In genomic region chr20:63387393-63387792, GRCh38 we compare ENCODE assay signal across 18 cellular contexts. TPM values are rescaled to one million over a fixed set of nuclear protein-coding genes. Genes with fewer than 3 reads are reported as not detected.
DNase-seq lines count a peak whose midpoint lies in the region; ATAC-seq, FAIRE-seq and TF ChIP-seq lines count a peak whose summit lies in the region.
"Had no signal": no experiment of that assay in that cellular context is flagged by ENCODE, and none has a peak within 500 bp of the region (broad histone marks: within the 10 kb centered on the region; RNA-seq: fewer than 3 reads in every experiment).

No MANE protein-coding gene starts in this region.

- intact Hi-C loops in HepG2 (cut with micrococcal nuclease; ENCODE audit: unreplicated experiment): loop anchor here (5.0 kb wide), 1 partner anchor 90 kb away; no protein-coding TSS in a partner anchor
- intact Hi-C loops in right lobe of liver (cut with DNase I): no loop called here

- H3K9ac ChIP-seq in HepG2 (ENCODE audit: insufficient read depth, low read depth, low read length) (no peak overlapping the region), H1 (replicated peaks in 1 of 4; ENCODE audit: extremely low read depth in 1 of 4, low read depth in 3 of 4, low read length in 3 of 4) (no peak overlapping the region; a peak in 1 of 7 replicates), mesenchymal stem cell (ENCODE audit: low read length) (no peak overlapping the region), SK-N-SH (no peak overlapping the region)

- H3K4ac ChIP-seq in H1 (replicated peaks; ENCODE audit: insufficient read length, low read depth, low read length) (peak overlapping the region; percentile 85), mesenchymal stem cell (ENCODE audit: low read depth in 1 of 2, low read length in 2 of 2) (no peak overlapping the region)

- peak overlapping the region; percentile 77 for H3K14ac ChIP-seq in H1 (ENCODE audit: insufficient read length)
- no peak overlapping the region for H3K14ac ChIP-seq in mesenchymal stem cell (ENCODE audit: low read length in 2 of 2)

- H3K23me2 ChIP-seq in H1 (ENCODE audit: low read depth, low read length): 0 out of 2 replicates have a peak, but pooled peaks cover 2% of the 10 kb centered on the region

- no peaks in the 10 kb centered on the region for H3K4me1 Mint-ChIP-seq in activated CD4-positive, alpha-beta T cell treated with anti-CD3 and anti-CD28 coated beads, Interleukin-2, amount 10 ng/mL, durations not matched to agents 7 days and 5 days

- H3K79me2 ChIP-seq in HepG2 (ENCODE audit: insufficient read depth, low read length) (no peaks in the 10 kb centered on the region), H1 (ENCODE audit: control insufficient read depth in 1 of 2, insufficient read depth in 2 of 2, low read length in 2 of 2) (no peaks in the 10 kb centered on the region), SK-N-SH (ENCODE audit: insufficient read depth) (no peaks in the 10 kb centered on the region)

- H3K36me3 ChIP-seq in HepG2 (replicated peaks in 1 of 2; ENCODE audit: control insufficient read depth in 1 of 2, insufficient read depth in 2 of 2, low read length in 2 of 2) (no peaks in the 10 kb centered on the region), right lobe of liver (no peaks in the 10 kb centered on the region), H1 (ENCODE audit: control insufficient read depth in 2 of 4, insufficient read depth in 4 of 4, low read length in 3 of 4) (no peaks in the 10 kb centered on the region; a peak in 1 of 8 replicates), mesenchymal stem cell (ENCODE audit: control insufficient read depth in 1 of 2, insufficient read depth in 2 of 2, low read depth in 1 of 2, low read length in 2 of 2) (no peaks in the 10 kb centered on the region), SK-N-SH (replicated peaks in 1 of 2; ENCODE audit: control insufficient read depth in 1 of 2, insufficient read depth in 2 of 2, low read length in 1 of 2) (no peaks in the 10 kb centered on the region)
- H3K36me3 ChIP-seq: HAP-1 had no signal

- H3K9me3 Mint-ChIP-seq in activated CD4-positive, alpha-beta T cell treated with anti-CD3 and anti-CD28 coated beads, Interleukin-2, amount 10 ng/mL, durations not matched to agents 7 days and 5 days: peaks cover 24% of the 10 kb centered on the region
- H3K9me3 Mint-ChIP-seq: CD4-positive, alpha-beta T cell had no signal

- no peaks in the 10 kb centered on the region for H3F3A ChIP-seq in SK-N-SH (replicated peaks; ENCODE audit: insufficient read depth)

- H3K27me3 Mint-ChIP-seq in activated CD4-positive, alpha-beta T cell treated with anti-CD3 and anti-CD28 coated beads, Interleukin-2, amount 10 ng/mL, durations not matched to agents 7 days and 5 days: no peaks in the 10 kb centered on the region

- no peaks in the 10 kb centered on the region for H3K9me2 ChIP-seq in SK-N-SH

- H2BK12ac ChIP-seq in H1 (ENCODE audit: low read depth, low read length) (peak overlapping the region; percentile 76; the same call in 1 of the 2 replicates), mesenchymal stem cell (ENCODE audit: low read length in 2 of 2) (no peak overlapping the region)

- H3K4me1 ChIP-seq in HepG2 (ENCODE audit: insufficient read depth, low read length): no peaks in the 10 kb centered on the region
- no peaks in the 10 kb centered on the region for H3K4me1 ChIP-seq in right lobe of liver
- H3K4me1 ChIP-seq in H1 (replicated peaks in 1 of 4; ENCODE audit: control insufficient read depth in 3 of 4, insufficient read depth in 4 of 4, low read length in 3 of 4): no peaks in the 10 kb centered on the region; a peak in 1 of 7 replicates
- peaks cover 2% of the 10 kb centered on the region for H3K4me1 ChIP-seq in mesenchymal stem cell (ENCODE audit: control insufficient read depth, insufficient read depth, low read depth, low read length)
- H3K4me1 ChIP-seq in SK-N-SH (ENCODE audit: control insufficient read depth in 1 of 2, insufficient read depth in 2 of 2, low read depth in 1 of 2, low read length in 1 of 2): no peaks in the 10 kb centered on the region
- H3K4me1 ChIP-seq: A549, Caco-2, HAP-1 had no signal

- H4K8ac ChIP-seq in H1 (ENCODE audit: extremely low read depth, insufficient read depth, low read length): no peak overlapping the region; the same call in 1 of the 2 replicates
- H4K8ac ChIP-seq in mesenchymal stem cell (ENCODE audit: low read length): no peak overlapping the region

- TF ChIP-seq CTCF in HepG2 (CRISPR knock-in tag; IDR thresholded peaks at IDR 0.05) (no peak), right lobe of liver (IDR thresholded peaks at IDR 0.05) (no peak), H1 (IDR thresholded peaks at IDR 0.05; ENCODE audit: control extremely low read depth in 1 of 3, insufficient read depth in 1 of 3, low read depth in 1 of 3, low read length in 3 of 3) (no peak), GM13977 (IDR thresholded peaks at IDR 0.05; ENCODE audit: extremely low read depth, insufficient read depth, missing control alignments) (no peak), SK-N-SH (IDR thresholded peaks at IDR 0.05) (no peak)

- TF ChIP-seq RAD21 in HepG2 (CRISPR knock-in tag; IDR thresholded peaks at IDR 0.05) (no peak), H1 (IDR thresholded peaks at IDR 0.05 in 1 of 2, conservative IDR thresholded peaks at IDR 0.05 in 1 of 2; ENCODE audit: low read depth in 2 of 2, low read length in 2 of 2) (no peak), SK-N-SH (IDR thresholded peaks at IDR 0.05; ENCODE audit: low read length) (no peak)

- H3K79me1 ChIP-seq in H1 (ENCODE audit: low read depth, low read length) (no peaks in the 10 kb centered on the region; the same call in 1 of the 2 replicates), mesenchymal stem cell (replicated peaks; ENCODE audit: low read length, poor library complexity, severe bottlenecking) (no peaks in the 10 kb centered on the region)

- no peak overlapping the region for H3K56ac ChIP-seq in H1 (replicated peaks; ENCODE audit: insufficient read length, low read depth, low read length)

- H3K9me3 ChIP-seq in HepG2 (ENCODE audit: low read length) (peaks cover 29% of the 10 kb centered on the region), right lobe of liver (no peaks in the 10 kb centered on the region), H1 (ENCODE audit: insufficient read depth in 2 of 2, low read depth in 1 of 2, low read length in 1 of 2) (peaks cover 28 to 36% of the 10 kb centered on the region in 2 experiments), mesenchymal stem cell (ENCODE audit: control insufficient read depth, low read length) (peaks cover 51% of the 10 kb centered on the region), SK-N-SH (peaks cover 3% of the 10 kb centered on the region; the same call in 1 of the 2 replicates)

- no peak overlapping the region for H3K27ac Mint-ChIP-seq in activated CD4-positive, alpha-beta T cell treated with anti-CD3 and anti-CD28 coated beads, Interleukin-2, amount 10 ng/mL, durations not matched to agents 7 days and 5 days
- H3K27ac Mint-ChIP-seq: CD4-positive, alpha-beta T cell had no signal

- H3K23ac ChIP-seq in H1 (ENCODE audit: insufficient read length) (peak overlapping the region; percentile 92), mesenchymal stem cell (ENCODE audit: low read length in 2 of 2) (no peak overlapping the region)

- no peak overlapping the region for H3K4me3 Mint-ChIP-seq in activated CD4-positive, alpha-beta T cell treated with anti-CD3 and anti-CD28 coated beads, Interleukin-2, amount 10 ng/mL, durations not matched to agents 7 days and 5 days
- H3K4me3 Mint-ChIP-seq: CD4-positive, alpha-beta T cell had no signal

- H3K4me3 ChIP-seq in HepG2 (replicated peaks in 1 of 3; ENCODE audit: insufficient read depth in 1 of 3, low read depth in 2 of 3, low read length in 3 of 3) (no peak overlapping the region), right lobe of liver (no peak overlapping the region), H1 (ENCODE audit: extremely low read depth in 1 of 4, insufficient read depth in 2 of 4, low read depth in 3 of 4, low read length in 4 of 4) (no peak overlapping the region), mesenchymal stem cell (ENCODE audit: insufficient read depth in 1 of 2, low read depth in 1 of 2, low read length in 2 of 2) (no peak overlapping the region), SK-N-SH (ENCODE audit: low read depth in 2 of 2, low read length in 1 of 2) (no peak overlapping the region)
- H3K4me3 ChIP-seq: A549, HAP-1 had no signal

- no peak overlapping the region for H3K18ac ChIP-seq in H1 (ENCODE audit: extremely low read depth, low read length)
- H3K18ac ChIP-seq in mesenchymal stem cell (ENCODE audit: low read depth in 1 of 2, low read length in 2 of 2): no peak overlapping the region

- H3K36me3 Mint-ChIP-seq in activated CD4-positive, alpha-beta T cell treated with anti-CD3 and anti-CD28 coated beads, Interleukin-2, amount 10 ng/mL, durations not matched to agents 7 days and 5 days (ENCODE audit: low read depth): peaks cover 3% of the 10 kb centered on the region

- no peak for TF ChIP-seq POLR2A in HepG2 (IDR thresholded peaks at IDR 0.05; ENCODE audit: insufficient read depth in 1 of 2, low read depth in 2 of 2, low read length in 2 of 2)
- no peak for TF ChIP-seq POLR2A in right lobe of liver (IDR thresholded peaks at IDR 0.05)
- TF ChIP-seq POLR2A in H1 (IDR thresholded peaks at IDR 0.05; ENCODE audit: control extremely low read depth in 1 of 2, low read depth in 2 of 2, low read length in 2 of 2): no peak

- H2BK15ac ChIP-seq in H1 (ENCODE audit: low read length) (0 out of 2 replicates have a peak overlapping the region, but pooled peaks have one; percentile 1), mesenchymal stem cell (ENCODE audit: low read depth, poor library complexity, severe bottlenecking) (no peak overlapping the region)

- no peak overlapping the region for H3K27ac ChIP-seq in HepG2 (ENCODE audit: extremely low read length, insufficient read depth, low read length)
- no peak overlapping the region for H3K27ac ChIP-seq in right lobe of liver
- H3K27ac ChIP-seq in H1 (ENCODE audit: low read depth, low read length): no peak overlapping the region
- no peak overlapping the region for H3K27ac ChIP-seq in mesenchymal stem cell (ENCODE audit: low read length, poor library complexity, severe bottlenecking)
- H3K27ac ChIP-seq in SK-N-SH (ENCODE audit: low read depth in 2 of 2, low read length in 1 of 2): no peak overlapping the region
- H3K27ac ChIP-seq: 22Rv1, A549, C4-2B had no signal

- in situ Hi-C loops in HepG2 (cut with HindIII; ENCODE audit: extremely low pct_ligation_motif_present, low pct_unique_long_range_greater_than_20kb): no loop called here
- in situ Hi-C loops in GM13977 (cut with MboI; ENCODE audit: low pct_unique_long_range_greater_than_20kb, low sequenced_read_pairs, unreplicated experiment): no loop called here

- no peak for TF ChIP-seq EP300 in HepG2 (IDR thresholded peaks at IDR 0.05; ENCODE audit: low read depth in 2 of 2, low read length in 2 of 2)
- no peak for TF ChIP-seq EP300 in HepG2 (CRISPR knock-in tag; IDR thresholded peaks at IDR 0.05; ENCODE audit: borderline replicate concordance)
- no peak for TF ChIP-seq EP300 in H1 (IDR thresholded peaks at IDR 0.05; ENCODE audit: borderline replicate concordance in 1 of 2, low read depth in 2 of 2, low read length in 2 of 2)
- TF ChIP-seq EP300 in SK-N-SH (IDR thresholded peaks at IDR 0.05; ENCODE audit: borderline replicate concordance in 1 of 2, low read depth in 1 of 2, low read length in 1 of 2): no peak

- H2AFZ ChIP-seq in HepG2 (ENCODE audit: low read length) (no peak overlapping the region), H1 (ENCODE audit: low read length) (no peak overlapping the region), mesenchymal stem cell (ENCODE audit: low read depth, low read length) (no peak overlapping the region), SK-N-SH (ENCODE audit: low read depth) (no peak overlapping the region)

- H3K27me3 ChIP-seq in HepG2 (ENCODE audit: control insufficient read depth in 1 of 2, insufficient read depth in 2 of 2, low read length in 2 of 2): peaks cover 11 to 26% of the 10 kb centered on the region in 2 experiments; a peak in 4 of 5 replicates
- H3K27me3 ChIP-seq in right lobe of liver: no peaks in the 10 kb centered on the region
- no peaks in the 10 kb centered on the region for H3K27me3 ChIP-seq in H1 (replicated peaks in 1 of 4; ENCODE audit: control insufficient read depth in 3 of 4, extremely low read depth in 1 of 4, insufficient read depth in 3 of 4, low read length in 3 of 4)
- H3K27me3 ChIP-seq in mesenchymal stem cell (ENCODE audit: control insufficient read depth in 1 of 2, insufficient read depth in 1 of 2, low read length in 2 of 2): peaks cover 0 to 13% of the 10 kb centered on the region in 2 experiments
- H3K27me3 ChIP-seq in SK-N-SH (ENCODE audit: insufficient read depth): no peaks in the 10 kb centered on the region

- DNase-seq in HepG2 (ENCODE audit: low spot score) (no peak), right lobe of liver (no peak), H1 (ENCODE audit: low read depth in 1 of 2, low spot score in 2 of 2) (no peak), mesenchymal stem cell (no peak), GM13977 (ENCODE audit: low spot score) (no peak), SK-N-SH (no peak)
- no peak for DNase-seq in activated CD4-positive, alpha-beta T cell treated with anti-CD3 and anti-CD28 coated beads, Interleukin-2, amount 10 ng/mL, durations not matched to agents 7 days and 5 days
- DNase-seq: AML-193; Caco-2; CD4-positive, alpha-beta T cell had no signal

- H2BK20ac ChIP-seq in H1 (ENCODE audit: low read length): peak overlapping the region; percentile 38; the same call in 1 of the 2 replicates

- H4K5ac ChIP-seq in H1 (ENCODE audit: insufficient read length, low read depth, low read length): no peak overlapping the region

- no peak overlapping the region for H3K4me2 ChIP-seq in HepG2 (ENCODE audit: low read depth, low read length)
- peak overlapping the region in 1 of 2 experiments; percentile 8; a peak in 1 of 4 replicates for H3K4me2 ChIP-seq in H1 (ENCODE audit: insufficient read depth in 1 of 2, low read depth in 2 of 2, low read length in 2 of 2)
- no peak overlapping the region for H3K4me2 ChIP-seq in mesenchymal stem cell (ENCODE audit: low read length, poor library complexity, severe bottlenecking)
- H3K4me2 ChIP-seq in SK-N-SH: no peak overlapping the region
- H3K4me2 ChIP-seq: A549 had no signal

- WGBS in HepG2 (ENCODE audit: low lambda C conversion rate): 66% methylated on average over 13 of the region's 13 CpGs
- 83% methylated on average over 12 of the region's 13 CpGs for whole genome bisulfite sequencing in right lobe of liver (ENCODE audit: insufficient coverage, low coverage, low lambda C conversion rate, missing lambda C conversion rate)
- WGBS in H1 (ENCODE audit: extremely low coverage in 1 of 2, insufficient coverage in 1 of 2, insufficient read length in 1 of 2, insufficient replicate concordance in 2 of 2, low coverage in 1 of 2, low lambda C conversion rate in 2 of 2, missing lambda C conversion rate in 1 of 2), 2 experiments: 91% methylated on average over 13 of the region's 13 CpGs; no CpG with 5 or more reads in 1 of the 2 experiments
- 94% methylated on average over 13 of the region's 13 CpGs for WGBS in mesenchymal stem cell
- 22% methylated on average over 13 of the region's 13 CpGs for WGBS in SK-N-SH (ENCODE audit: low lambda C conversion rate)

- FAIRE-seq in HepG2 (lab: Jason Lieb, UNC) (no peak), H1 (lab: Jason Lieb, UNC) (no peak)
- FAIRE-seq: A549, D721Med, G401.6 had no signal

- H2BK120ac ChIP-seq in H1 (replicated peaks; ENCODE audit: low read depth, low read length) (no peak overlapping the region), mesenchymal stem cell (ENCODE audit: low read depth, low read length) (no peak overlapping the region)

- CTCF ChIA-PET in HepG2 (lab: Yijun Ruan, JAX; ENCODE audit: low intra/inter-chr PET ratio, low total read pairs) (no interaction called here), H1 (lab: Charles Lee; ENCODE audit: partially characterized antibody) (no interaction called here), SK-N-SH (lab: Yijun Ruan, JAX) (no interaction called here)
- CTCF ChIA-PET in activated CD4-positive, alpha-beta T cell treated with anti-CD3 and anti-CD28 coated beads, Interleukin-2, amount 10 ng/mL, durations not matched to agents 7 days and 5 days (lab: Charles Lee): no interaction called here

- no peaks in the 10 kb centered on the region; the same call in 1 of the 2 replicates for H4K20me1 ChIP-seq in HepG2 (ENCODE audit: insufficient read depth, low read length)
- peaks cover 0 to 3% of the 10 kb centered on the region in 2 experiments for H4K20me1 ChIP-seq in H1 (replicated peaks in 1 of 2; ENCODE audit: control insufficient read depth in 1 of 2, insufficient read depth in 2 of 2, low read length in 2 of 2)
- H4K20me1 ChIP-seq in SK-N-SH (ENCODE audit: insufficient read depth): no peaks in the 10 kb centered on the region

- POLR2A ChIA-PET in HepG2 (lab: Yijun Ruan, JAX) (no interaction called here), H1 (lab: Charles Lee; ENCODE audit: partially characterized antibody) (no interaction called here), SK-N-SH (lab: Yijun Ruan, JAX) (no interaction called here)
- POLR2A ChIA-PET in activated CD4-positive, alpha-beta T cell treated with anti-CD3 and anti-CD28 coated beads, Interleukin-2, amount 10 ng/mL, durations not matched to agents 7 days and 5 days (lab: Charles Lee): no interaction called here

- H4K91ac ChIP-seq in H1 (replicated peaks; ENCODE audit: insufficient read length, low read length) (peak overlapping the region; percentile 74), mesenchymal stem cell (ENCODE audit: low read length) (peak overlapping the region; percentile 1)

- no TSS peak for BruUV-seq in HepG2 (replicated peaks; lab: Mats Ljungman, UMichigan)

- H2BK5ac ChIP-seq in H1 (ENCODE audit: low read depth, low read length): peak overlapping the region; percentile 44; the same call in 1 of the 2 replicates
- no peak overlapping the region for H2BK5ac ChIP-seq in mesenchymal stem cell (ENCODE audit: low read depth, low read length, poor library complexity, severe bottlenecking)

- no peak for ATAC-seq in HepG2
- no peak for ATAC-seq in right lobe of liver
- ATAC-seq: A549 had no signal

- H2AK5ac ChIP-seq in H1 (ENCODE audit: low read depth, low read length) (0 out of 2 replicates have a peak overlapping the region, but pooled peaks have one; percentile 39), mesenchymal stem cell (ENCODE audit: low read length, severe bottlenecking) (no peak overlapping the region)

RNA-seq across cellular contexts. Expression of gene CHRNA4, which starts 26.2 kb away (rescaled TPM):
- total RNA-seq in HepG2 (2016; rRNA removed; fragmentation: Illumina TruSeq; extraction: Trizol): not detected in 2 replicates
- not detected in 2 replicates for total RNA-seq in HepG2 (2016; cell fraction: cytosol; rRNA removed; fragmentation: Illumina TruSeq; extraction: Trizol; ENCODE audit: low read depth)
- not detected in 2 replicates for total RNA-seq in HepG2 (2016; cell fraction: insoluble cytoplasmic fraction; rRNA removed; fragmentation: Illumina TruSeq; extraction: Trizol)
- not detected in 2 replicates for total RNA-seq in HepG2 (2016; cell fraction: membrane; rRNA removed; fragmentation: Illumina TruSeq; extraction: Trizol)
- total RNA-seq in HepG2 (2016; cell fraction: nucleus; rRNA removed; fragmentation: Illumina TruSeq; extraction: Trizol): not detected in 2 replicates
- polyA plus RNA-seq in HepG2 (2011; rRNA removed): not detected in 2 replicates
- polyA plus RNA-seq in HepG2 (2011; cell fraction: cytosol; rRNA removed): 0.06 TPM in 1 of 2 replicates, not detected in the other
- polyA plus RNA-seq in HepG2 (2011; cell fraction: nucleus; rRNA removed): 0.10 and 0.14 TPM in 2 replicates
- 0.11 TPM in 1 of 2 replicates, not detected in the other for polyA plus RNA-seq in HepG2 (2012)
- polyA plus RNA-seq in HepG2 (2016; cell fraction: cytosol; fragmentation: Illumina TruSeq; extraction: Trizol; ENCODE audit: low read depth): not detected in 2 replicates
- not detected in 2 replicates for polyA plus RNA-seq in HepG2 (2016; cell fraction: insoluble cytoplasmic fraction; fragmentation: Illumina TruSeq; extraction: Trizol; ENCODE audit: low read depth)
- not detected in 2 replicates for polyA plus RNA-seq in HepG2 (2016; cell fraction: membrane; fragmentation: Illumina TruSeq; extraction: Trizol; ENCODE audit: low read depth)
- not detected in 2 replicates for polyA plus RNA-seq in HepG2 (2016; cell fraction: nucleus; fragmentation: Illumina TruSeq; extraction: Trizol; ENCODE audit: insufficient read depth, low read depth)
- not detected in 2 replicates for polyA minus RNA-seq in HepG2 (2011; rRNA and poly(A)+ RNA removed; ENCODE audit: low replicate concordance)
- polyA minus RNA-seq in HepG2 (2011; cell fraction: cytosol; rRNA and poly(A)+ RNA removed): not detected in 2 replicates
- not detected in 2 replicates for polyA minus RNA-seq in HepG2 (2011; cell fraction: nucleus; rRNA and poly(A)+ RNA removed)
- total RNA-seq in right lobe of liver: 100 to 1,000 TPM in 1 of 6 experiments, 10 to 100 TPM in 3, 1 to 10 TPM in 2; 4.6 to 165 (median 26.8) TPM
- total RNA-seq in H1 (2021; fragmentation: NEBNext Ultra II Directional; extraction: Animal tissue kit (Norgen Biotek cat#: 25700)): 2.7 and 5.7 TPM in 2 replicates
- 4.3 and 5.0 TPM in 2 replicates for polyA plus RNA-seq in H1 (2011; rRNA removed)
- polyA plus RNA-seq in H1 (2011; cell fraction: cytosol; rRNA removed): 1.8 TPM
- polyA plus RNA-seq in H1 (2011; cell fraction: nucleus; rRNA removed): 4.9 TPM
- polyA plus RNA-seq in H1 (2012, experiment 1 of 2): 2.0 to 4.0 TPM (median 2.5 TPM) in 4 replicates
- 1.6 TPM for polyA plus RNA-seq in H1 (2012, experiment 2 of 2)
- polyA plus RNA-seq in H1 (2013, experiment 1 of 2): 4.1 TPM
- polyA plus RNA-seq in H1 (2013, experiment 2 of 2): 3.8 TPM
- 5.6 and 11.1 TPM in 2 replicates for polyA minus RNA-seq in H1 (2011; rRNA and poly(A)+ RNA removed)
- 8.4 TPM for polyA minus RNA-seq in H1 (2011; cell fraction: cytosol; rRNA and poly(A)+ RNA removed)
- 4.4 TPM for polyA minus RNA-seq in H1 (2011; cell fraction: nucleus; rRNA and poly(A)+ RNA removed)
- not detected for polyA plus RNA-seq in mesenchymal stem cell (2013, experiment 1 of 2)
- not detected for polyA plus RNA-seq in mesenchymal stem cell (2013, experiment 2 of 2)
- total RNA-seq in activated CD4-positive, alpha-beta T cell treated with anti-CD3 and anti-CD28 coated beads, Interleukin-2, amount 10 ng/mL, durations not matched to agents 7 days and 5 days: not detected
- not detected in 2 replicates for polyA plus RNA-seq in SK-N-SH (2012; rRNA removed)
- polyA plus RNA-seq in SK-N-SH (2012; cell fraction: cytosol; rRNA removed): not detected in 2 replicates
- polyA plus RNA-seq in SK-N-SH (2012; cell fraction: nucleus; rRNA removed): not detected in 2 replicates
- total RNA-seq: CD4-positive, alpha-beta T cell; H4 had no signal
- polyA plus RNA-seq: BJ had no signal
